In the genomic region with DNA sequence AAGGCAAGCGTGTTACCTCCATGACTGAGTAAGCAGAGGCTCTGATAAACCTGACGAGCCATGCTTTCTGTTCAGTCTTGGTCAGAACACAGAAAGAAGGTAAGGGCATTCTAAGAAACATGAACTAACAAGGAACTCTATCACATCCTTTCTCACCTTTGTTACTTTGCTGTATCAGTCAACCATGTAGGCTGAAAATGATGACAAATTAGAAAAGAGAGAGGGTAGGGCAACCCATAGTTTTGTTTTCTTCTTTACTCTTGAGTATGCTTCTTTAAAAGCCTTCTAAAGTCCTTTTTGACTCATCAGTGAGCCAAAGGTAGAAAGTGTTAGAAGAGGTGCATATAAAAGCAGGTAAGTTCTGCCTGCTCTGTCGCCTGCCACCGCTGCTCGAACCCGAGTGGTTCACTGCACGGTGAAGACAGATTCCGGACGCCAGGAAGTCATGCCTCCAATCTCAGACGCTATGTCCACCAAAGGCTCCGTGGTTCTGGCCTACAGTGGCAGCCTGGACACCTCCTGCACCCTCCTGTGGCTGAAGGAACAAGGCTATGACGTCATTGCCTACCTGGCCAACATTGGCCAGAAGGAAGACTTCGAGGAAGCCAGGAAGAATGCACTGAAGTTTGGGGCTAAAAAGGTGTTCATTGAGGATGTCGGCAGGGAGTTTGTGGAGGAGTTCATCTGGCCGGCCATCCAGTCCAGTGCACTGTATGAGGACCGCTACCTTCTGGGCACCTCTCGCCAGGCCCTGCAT, we compare ENCODE assay signal across 27 cellular contexts.
DNase-seq lines count a peak whose midpoint lies in the region; ATAC-seq, FAIRE-seq and TF ChIP-seq lines count a peak whose summit lies in the region.
"Had no signal": no experiment of that assay in that cellular context is flagged by ENCODE, and none has a peak within 500 bp of the region (broad histone marks: within the 10 kb centered on the region; RNA-seq: fewer than 3 reads in every experiment).

No MANE protein-coding gene starts in this region.

- BruUV-seq in HepG2 (replicated peaks; lab: Mats Ljungman, UMichigan) (no TSS peak), K562 (replicated peaks; lab: Mats Ljungman, UMichigan) (no TSS peak)

- no peak for TF ChIP-seq RAD21 in HepG2 (CRISPR knock-in tag; IDR thresholded peaks at IDR 0.05)
- TF ChIP-seq RAD21 in K562 (CRISPR knock-in tag; conservative IDR thresholded peaks at IDR 0.05 in 1 of 2, IDR thresholded peaks at IDR 0.05 in 1 of 2) = no peak

- TF ChIP-seq POLR2A in HepG2 (IDR thresholded peaks at IDR 0.05; ENCODE audit: insufficient read depth in 1 of 2, low read depth in 2 of 2, low read length in 2 of 2) = no peak
- no peak for TF ChIP-seq POLR2A in right lobe of liver (IDR thresholded peaks at IDR 0.05)
- TF ChIP-seq POLR2A in K562 (conservative IDR thresholded peaks at IDR 0.05) = no peak
- TF ChIP-seq POLR2A in adrenal gland (IDR thresholded peaks at IDR 0.05) = no peak

- H3K4me1 ChIP-seq in HepG2 (ENCODE audit: insufficient read depth, low read length) (no peaks in the 10 kb centered on the region), right lobe of liver (no peaks in the 10 kb centered on the region), HEK293 (ENCODE audit: control insufficient read depth, insufficient read depth, low read length) (no peaks in the 10 kb centered on the region), K562 (replicated peaks in 1 of 2; ENCODE audit: control insufficient read depth in 2 of 2, insufficient read depth in 2 of 2, low read length in 2 of 2) (no peaks in the 10 kb centered on the region), adrenal gland (replicated peaks in 1 of 2) (no peaks in the 10 kb centered on the region)
- H3K4me1 ChIP-seq: BE2C, BLaER1 had no signal

- no peaks in the 10 kb centered on the region for H3K9me1 ChIP-seq in K562 (ENCODE audit: control insufficient read depth, insufficient read depth, low read length)

- CTCF ChIA-PET in HepG2 (lab: Yijun Ruan, JAX; ENCODE audit: low intra/inter-chr PET ratio, low total read pairs) (no interaction called here), HEK293 (lab: Yijun Ruan, JAX) (interaction anchor here (0.7 kb wide), 1 partner anchor 62 kb away, joined by 3 read pairs; no protein-coding TSS in a partner anchor), K562 (lab: Yijun Ruan, JAX; ENCODE audit: low intra/inter-chr PET ratio) (no interaction called here)

- 44% methylated on average over 13 of the region's 17 CpGs for WGBS in HepG2 (ENCODE audit: low lambda C conversion rate)
- 92% methylated on average over 6 of the region's 17 CpGs for WGBS in right lobe of liver (ENCODE audit: insufficient coverage, low coverage, low lambda C conversion rate, missing lambda C conversion rate)
- WGBS in K562 (ENCODE audit: insufficient coverage, low coverage, missing lambda C conversion rate) = 5% methylated on average over 17 of the region's 17 CpGs
- 90 to 93% (median 91%) methylated on average over 17 of the region's 17 CpGs for WGBS in adrenal gland, 4 donors

- peaks cover 13% of the 10 kb centered on the region for H3K9me3 ChIP-seq in HepG2 (ENCODE audit: low read length)
- H3K9me3 ChIP-seq in right lobe of liver = no peaks in the 10 kb centered on the region
- no peaks in the 10 kb centered on the region for H3K9me3 ChIP-seq in HEK293 (ENCODE audit: control insufficient read depth, insufficient read depth, low read depth, low read length)
- H3K9me3 ChIP-seq in K562 (replicated peaks; ENCODE audit: control insufficient read depth, insufficient read depth, low read depth, low read length) = no peaks in the 10 kb centered on the region
- no peaks in the 10 kb centered on the region for H3K9me3 ChIP-seq in adrenal gland (replicated peaks in 1 of 3)
- H3K9me3 ChIP-seq: BE2C had no signal

- H3K36me3 ChIP-seq in HepG2 (replicated peaks in 1 of 2; ENCODE audit: control insufficient read depth in 1 of 2, insufficient read depth in 2 of 2, low read length in 2 of 2) (no peaks in the 10 kb centered on the region), right lobe of liver (no peaks in the 10 kb centered on the region), HEK293 (ENCODE audit: control insufficient read depth in 2 of 2, insufficient read depth in 1 of 2, low read length in 2 of 2) (no peaks in the 10 kb centered on the region), K562 (ENCODE audit: control insufficient read depth, insufficient read depth, low read length) (no peaks in the 10 kb centered on the region), adrenal gland (replicated peaks in 1 of 2) (no peaks in the 10 kb centered on the region)
- H3K36me3 ChIP-seq: BE2C, BLaER1 had no signal

- POLR2A ChIA-PET in HepG2 (lab: Yijun Ruan, JAX) (no interaction called here), HEK293 (lab: Yijun Ruan, JAX) (no interaction called here), K562 (lab: Yijun Ruan, JAX) (interaction anchor here (0.9 to 1.4 kb wide), 2 partner anchors 19 to 20 kb away, joined by 3 read pairs; no protein-coding TSS in a partner anchor)

- H3K4me3 ChIP-seq in HepG2 (replicated peaks in 1 of 3; ENCODE audit: insufficient read depth in 1 of 3, low read depth in 2 of 3, low read length in 3 of 3) (no peak overlapping the region), right lobe of liver (no peak overlapping the region), HEK293 (ENCODE audit: low read depth, low read length) (no peak overlapping the region), K562 (no peak overlapping the region), adrenal gland (no peak overlapping the region)
- H3K4me3 ChIP-seq: BLaER1, GM12878 had no signal

- H3K9ac ChIP-seq in HepG2 (ENCODE audit: insufficient read depth, low read depth, low read length) (no peak overlapping the region), K562 (ENCODE audit: insufficient read depth in 1 of 2, low read depth in 2 of 2, low read length in 2 of 2) (no peak overlapping the region)
- H3K9ac ChIP-seq: BLaER1 had no signal

- no peaks in the 10 kb centered on the region for H4K20me1 ChIP-seq in HepG2 (ENCODE audit: insufficient read depth, low read length)
- H4K20me1 ChIP-seq in K562 (replicated peaks; ENCODE audit: control insufficient read depth, insufficient read depth, low read length) = no peaks in the 10 kb centered on the region
- H4K20me1 ChIP-seq: BLaER1 had no signal

- DNase-seq in HepG2 (ENCODE audit: low spot score) = no peak
- DNase-seq in right lobe of liver = no peak
- no peak for DNase-seq in K562 (ENCODE audit: extremely low read depth in 1 of 4, low spot score in 3 of 4)
- DNase-seq in NCI-H526 treated with DMSO at 0.1 percent for 48 hours (lab: John Stamatoyannopoulos, UW) = no peak
- no peak for DNase-seq in adrenal gland
- DNase-seq: 8988T; ACHN; BE2C; C1 segment of cervical spinal cord; CD4-positive, alpha-beta memory T cell; CD4-positive, CD25-positive, alpha-beta regulatory T cell; CD8-positive, alpha-beta memory T cell; COR-L47; DMS 273 treated with DMSO at 0.1 percent for 48 hours; DMS153; DMS53; DMS79; DND-41; EL; GDM1 had no signal

- H3K79me2 ChIP-seq in HepG2 (ENCODE audit: insufficient read depth, low read length) (no peaks in the 10 kb centered on the region), K562 (ENCODE audit: control insufficient read depth, insufficient read depth, low read length) (no peaks in the 10 kb centered on the region)

- H3K4me2 ChIP-seq in HepG2 (ENCODE audit: low read depth, low read length) (no peak overlapping the region), K562 (ENCODE audit: insufficient read depth, low read length) (no peak overlapping the region)
- H3K4me2 ChIP-seq: BLaER1 had no signal

- H3K27ac ChIP-seq in HepG2 (ENCODE audit: extremely low read length, insufficient read depth, low read length) (no peak overlapping the region), right lobe of liver (no peak overlapping the region), HEK293 (ENCODE audit: extremely low read depth, low read depth, low read length) (no peak overlapping the region), K562 (ENCODE audit: extremely low read depth, low read depth, low read length) (no peak overlapping the region), adrenal gland (no peak overlapping the region)
- H3K27ac ChIP-seq: BLaER1 had no signal

- H2AFZ ChIP-seq in HepG2 (ENCODE audit: low read length) (no peak overlapping the region), K562 (ENCODE audit: low read depth, low read length) (no peak overlapping the region)

- H3K27me3 ChIP-seq in HepG2 (ENCODE audit: control insufficient read depth in 1 of 2, insufficient read depth in 2 of 2, low read length in 2 of 2) (no peaks in the 10 kb centered on the region), right lobe of liver (no peaks in the 10 kb centered on the region), K562 (ENCODE audit: control insufficient read depth in 2 of 2, insufficient read depth in 2 of 2, low read length in 2 of 2) (peaks cover 9 to 26% of the 10 kb centered on the region in 2 experiments), adrenal gland (no peaks in the 10 kb centered on the region)
- H3K27me3 ChIP-seq: BE2C, BLaER1 had no signal

- intact Hi-C loops in HepG2 (cut with micrococcal nuclease; ENCODE audit: unreplicated experiment) = no loop called here
- intact Hi-C loops in right lobe of liver (cut with DNase I) = no loop called here
- intact Hi-C loops in K562 (cut with micrococcal nuclease) = no loop called here
- intact Hi-C loops in adrenal gland (cut with DNase I) = no loop called here

- TF ChIP-seq EP300 in HepG2 (IDR thresholded peaks at IDR 0.05; ENCODE audit: low read depth in 2 of 2, low read length in 2 of 2) = no peak
- TF ChIP-seq EP300 in HepG2 (CRISPR knock-in tag; IDR thresholded peaks at IDR 0.05; ENCODE audit: borderline replicate concordance) = no peak
- TF ChIP-seq EP300 in K562 (IDR thresholded peaks at IDR 0.05; ENCODE audit: low read length) = no peak

- in situ Hi-C loops in HepG2 (cut with HindIII; ENCODE audit: extremely low pct_ligation_motif_present, low pct_unique_long_range_greater_than_20kb) = no loop called here
- in situ Hi-C loops in K562 (cut with MboI) = no loop called here

- TF ChIP-seq CTCF in HepG2 (CRISPR knock-in tag; IDR thresholded peaks at IDR 0.05) (no peak), right lobe of liver (IDR thresholded peaks at IDR 0.05) (no peak), HEK293 (tag by site-specific recombination; IDR thresholded peaks at IDR 0.05) (no peak), K562 (IDR thresholded peaks at IDR 0.05 in 2 of 3, conservative IDR thresholded peaks at IDR 0.05 in 1 of 3; ENCODE audit: insufficient read depth in 2 of 3, low read depth in 1 of 3, low read length in 3 of 3) (no peak), adrenal gland (IDR thresholded peaks at IDR 0.05) (no peak)

- FAIRE-seq in HepG2 (lab: Jason Lieb, UNC) (no peak), K562 (lab: Jason Lieb, UNC) (no peak)
- FAIRE-seq: A204.1, GM12878, GM12892, GM18507 had no signal

- ATAC-seq in HepG2 (no peak), right lobe of liver (no peak), K562 (no peak), esophagus mucosa (no peak)
- ATAC-seq: GM12878 had no signal
